Comparison of ENCODE assay signal across 15 cellular contexts in genomic region chrX:147900349-147900748, GRCh38. TPM values are rescaled to one million over a fixed set of nuclear protein-coding genes. Genes with fewer than 3 reads are reported as not detected.
DNase-seq lines count a peak whose midpoint lies in the region; ATAC-seq, FAIRE-seq and TF ChIP-seq lines count a peak whose summit lies in the region.
"Had no signal": no experiment of that assay in that cellular context is flagged by ENCODE, and none has a peak within 500 bp of the region (broad histone marks: within the 10 kb centered on the region; RNA-seq: fewer than 3 reads in every experiment).

No MANE protein-coding gene starts in this region.

- H3K36me3 ChIP-seq in HepG2 (replicated peaks in 1 of 2; ENCODE audit: control insufficient read depth in 1 of 2, insufficient read depth in 2 of 2, low read length in 2 of 2), result no peaks in the 10 kb centered on the region
- no peaks in the 10 kb centered on the region for H3K36me3 ChIP-seq in right lobe of liver
- no peaks in the 10 kb centered on the region for H3K36me3 ChIP-seq in H1 (ENCODE audit: control insufficient read depth in 2 of 4, insufficient read depth in 4 of 4, low read length in 3 of 4)
- no peaks in the 10 kb centered on the region for H3K36me3 ChIP-seq in GM23248 (ENCODE audit: low read depth)

- no peak overlapping the region for H3K23ac ChIP-seq in H1 (ENCODE audit: insufficient read length)

- H4K91ac ChIP-seq in H1 (replicated peaks; ENCODE audit: insufficient read length, low read length), result no peak overlapping the region

- H3K27me3 ChIP-seq in HepG2 (ENCODE audit: control insufficient read depth in 1 of 2, insufficient read depth in 2 of 2, low read length in 2 of 2) (no peaks in the 10 kb centered on the region), right lobe of liver (no peaks in the 10 kb centered on the region), H1 (replicated peaks in 1 of 4; ENCODE audit: control insufficient read depth in 3 of 4, extremely low read depth in 1 of 4, insufficient read depth in 3 of 4, low read length in 3 of 4) (no peaks in the 10 kb centered on the region), GM23248 (replicated peaks; ENCODE audit: insufficient read depth) (no peaks in the 10 kb centered on the region)

- TF ChIP-seq POLR2A in HepG2 (IDR thresholded peaks at IDR 0.05; ENCODE audit: insufficient read depth in 1 of 2, low read depth in 2 of 2, low read length in 2 of 2) (no peak), right lobe of liver (IDR thresholded peaks at IDR 0.05) (no peak), H1 (IDR thresholded peaks at IDR 0.05; ENCODE audit: control extremely low read depth in 1 of 2, low read depth in 2 of 2, low read length in 2 of 2) (no peak)

- H3K4me3 ChIP-seq in HepG2 (replicated peaks in 1 of 3; ENCODE audit: insufficient read depth in 1 of 3, low read depth in 2 of 3, low read length in 3 of 3), result no peak overlapping the region
- H3K4me3 ChIP-seq in right lobe of liver, result no peak overlapping the region
- no peak overlapping the region for H3K4me3 ChIP-seq in H1 (ENCODE audit: extremely low read depth in 1 of 4, insufficient read depth in 2 of 4, low read depth in 3 of 4, low read length in 4 of 4)
- no peak overlapping the region for H3K4me3 ChIP-seq in GM23248

- no peak overlapping the region for H3K9ac ChIP-seq in HepG2 (ENCODE audit: insufficient read depth, low read depth, low read length)
- H3K9ac ChIP-seq in H1 (replicated peaks in 1 of 4; ENCODE audit: extremely low read depth in 1 of 4, low read depth in 3 of 4, low read length in 3 of 4), result no peak overlapping the region
- H3K9ac ChIP-seq in GM23248, result no peak overlapping the region

- no peak overlapping the region for H2AK5ac ChIP-seq in H1 (ENCODE audit: low read depth, low read length)

- POLR2A ChIA-PET in HepG2 (lab: Yijun Ruan, JAX), result no interaction called here
- POLR2A ChIA-PET in H1 (lab: Charles Lee; ENCODE audit: partially characterized antibody), result no interaction called here

- H3K4me2 ChIP-seq in HepG2 (ENCODE audit: low read depth, low read length), result no peak overlapping the region
- no peak overlapping the region for H3K4me2 ChIP-seq in H1 (ENCODE audit: insufficient read depth in 1 of 2, low read depth in 2 of 2, low read length in 2 of 2)
- H3K4me2 ChIP-seq in GM23248 (ENCODE audit: unreplicated experiment), result no peak overlapping the region

- no TSS peak for BruUV-seq in HepG2 (replicated peaks; lab: Mats Ljungman, UMichigan)

- no peaks in the 10 kb centered on the region for H3K23me2 ChIP-seq in H1 (ENCODE audit: low read depth, low read length)

- peak; percentile 52; the same call in 2 of the 3 replicates for ATAC-seq in HepG2
- ATAC-seq in right lobe of liver, result no peak
- ATAC-seq: PC-3 had no signal

- FAIRE-seq in HepG2 (lab: Jason Lieb, UNC), result no peak
- peak; percentile 60 for FAIRE-seq in H1 (lab: Jason Lieb, UNC)

- H3K27ac Mint-ChIP-seq in nephron (peak overlapping the region; percentile 56 to 70 (median 69)), glutamatergic neuron (ENCODE audit: unreplicated experiment) (no peak overlapping the region)
- H3K27ac Mint-ChIP-seq: HFFc6 had no signal

- no peaks in the 10 kb centered on the region for H3K9me3 Mint-ChIP-seq in nephron
- no peaks in the 10 kb centered on the region for H3K9me3 Mint-ChIP-seq in glutamatergic neuron (ENCODE audit: unreplicated experiment)
- H3K9me3 Mint-ChIP-seq: HFFc6 had no signal

- no peak overlapping the region for H3K18ac ChIP-seq in H1 (ENCODE audit: extremely low read depth, low read length)

- no peak overlapping the region for H3K56ac ChIP-seq in H1 (replicated peaks; ENCODE audit: insufficient read length, low read depth, low read length)

- H3K79me1 ChIP-seq in H1 (ENCODE audit: low read depth, low read length), result no peaks in the 10 kb centered on the region

- no peaks in the 10 kb centered on the region for H3K9me2 ChIP-seq in GM23248 (ENCODE audit: insufficient read depth)

- H3K9me3 ChIP-seq in HepG2 (ENCODE audit: low read length) (no peaks in the 10 kb centered on the region), right lobe of liver (no peaks in the 10 kb centered on the region), H1 (ENCODE audit: insufficient read depth in 2 of 2, low read depth in 1 of 2, low read length in 1 of 2) (peaks cover 0 to 4% of the 10 kb centered on the region in 2 experiments; a peak in 1 of 4 replicates), GM23248 (ENCODE audit: low read depth) (no peaks in the 10 kb centered on the region)

- H3K4me1 Mint-ChIP-seq in nephron, result peaks cover 38% of the 10 kb centered on the region
- no peaks in the 10 kb centered on the region for H3K4me1 Mint-ChIP-seq in glutamatergic neuron (ENCODE audit: low read depth, unreplicated experiment)

- H2BK15ac ChIP-seq in H1 (ENCODE audit: low read length), result no peak overlapping the region

- H3K27ac ChIP-seq in HepG2 (ENCODE audit: extremely low read length, insufficient read depth, low read length), result no peak overlapping the region
- no peak overlapping the region for H3K27ac ChIP-seq in right lobe of liver
- no peak overlapping the region for H3K27ac ChIP-seq in H1 (ENCODE audit: low read depth, low read length)
- H3K27ac ChIP-seq in GM23248, result no peak overlapping the region
- H3K27ac ChIP-seq: 22Rv1 had no signal

- WGBS in HepG2 (ENCODE audit: low lambda C conversion rate), result no CpG with 5 or more reads among the region's 1 CpG
- WGBS in right lobe of liver (ENCODE audit: insufficient coverage, low coverage, low lambda C conversion rate, missing lambda C conversion rate), result 70% methylated on average over 1 of the region's 1 CpG
- 60% methylated on average over 1 of the region's 1 CpG; no CpG with 5 or more reads in 1 of the 2 experiments for WGBS in H1 (ENCODE audit: extremely low coverage in 1 of 2, insufficient coverage in 1 of 2, insufficient read length in 1 of 2, insufficient replicate concordance in 2 of 2, low coverage in 1 of 2, low lambda C conversion rate in 2 of 2, missing lambda C conversion rate in 1 of 2), 2 experiments
- 64% methylated on average over 1 of the region's 1 CpG; no CpG with 5 or more reads in 1 of the 2 experiments for WGBS in GM23248 (ENCODE audit: low coverage in 1 of 2, low lambda C conversion rate in 2 of 2, missing lambda C conversion rate in 2 of 2), 2 experiments

- CTCF ChIA-PET in HepG2 (lab: Yijun Ruan, JAX; ENCODE audit: low intra/inter-chr PET ratio, low total read pairs), result no interaction called here
- CTCF ChIA-PET in H1 (lab: Charles Lee; ENCODE audit: partially characterized antibody), result no interaction called here

- H2BK120ac ChIP-seq in H1 (replicated peaks; ENCODE audit: low read depth, low read length), result no peak overlapping the region

- no peaks in the 10 kb centered on the region for H3F3A ChIP-seq in GM23248 (ENCODE audit: insufficient read depth)

- H2BK12ac ChIP-seq in H1 (ENCODE audit: low read depth, low read length), result no peak overlapping the region

- TF ChIP-seq CTCF in HepG2 (CRISPR knock-in tag; IDR thresholded peaks at IDR 0.05) (no peak), right lobe of liver (IDR thresholded peaks at IDR 0.05) (no peak), H1 (IDR thresholded peaks at IDR 0.05; ENCODE audit: control extremely low read depth in 1 of 3, insufficient read depth in 1 of 3, low read depth in 1 of 3, low read length in 3 of 3) (no peak), nephron (IDR thresholded peaks at IDR 0.05; ENCODE audit: unreplicated experiment in 3 of 3) (no peak), glutamatergic neuron (IDR thresholded peaks at IDR 0.05; ENCODE audit: partially characterized antibody, unreplicated experiment) (no peak)

- no peak overlapping the region for H3K14ac ChIP-seq in H1 (ENCODE audit: insufficient read length)

- H3K4me3 Mint-ChIP-seq in nephron (no peak overlapping the region), glutamatergic neuron (ENCODE audit: unreplicated experiment) (no peak overlapping the region)
- H3K4me3 Mint-ChIP-seq: HFFc6 had no signal

- H3K27me3 Mint-ChIP-seq in nephron (ENCODE audit: low read depth), result no peaks in the 10 kb centered on the region
- no peaks in the 10 kb centered on the region for H3K27me3 Mint-ChIP-seq in glutamatergic neuron (ENCODE audit: unreplicated experiment)

- intact Hi-C loops in HepG2 (cut with micrococcal nuclease; ENCODE audit: unreplicated experiment) (no loop called here), right lobe of liver (cut with DNase I) (no loop called here)

- no peak overlapping the region for H4K8ac ChIP-seq in H1 (ENCODE audit: extremely low read depth, insufficient read depth, low read length)

- H3K36me3 Mint-ChIP-seq in nephron (ENCODE audit: low read depth), result no peaks in the 10 kb centered on the region
- H3K36me3 Mint-ChIP-seq in glutamatergic neuron (ENCODE audit: unreplicated experiment), result no peaks in the 10 kb centered on the region

- H3K4me1 ChIP-seq in HepG2 (ENCODE audit: insufficient read depth, low read length) (peaks cover 31% of the 10 kb centered on the region), right lobe of liver (no peaks in the 10 kb centered on the region), H1 (replicated peaks in 1 of 4; ENCODE audit: control insufficient read depth in 3 of 4, insufficient read depth in 4 of 4, low read length in 3 of 4) (no peaks in the 10 kb centered on the region), GM23248 (ENCODE audit: insufficient read depth) (no peaks in the 10 kb centered on the region)

- no peak for TF ChIP-seq RAD21 in HepG2 (CRISPR knock-in tag; IDR thresholded peaks at IDR 0.05)
- TF ChIP-seq RAD21 in H1 (IDR thresholded peaks at IDR 0.05 in 1 of 2, conservative IDR thresholded peaks at IDR 0.05 in 1 of 2; ENCODE audit: low read depth in 2 of 2, low read length in 2 of 2), result no peak

- no peaks in the 10 kb centered on the region for H3K79me2 ChIP-seq in HepG2 (ENCODE audit: insufficient read depth, low read length)
- no peaks in the 10 kb centered on the region for H3K79me2 ChIP-seq in H1 (ENCODE audit: control insufficient read depth in 1 of 2, insufficient read depth in 2 of 2, low read length in 2 of 2)
- H3K79me2 ChIP-seq in GM23248 (ENCODE audit: insufficient read depth), result no peaks in the 10 kb centered on the region

- in situ Hi-C loops in HepG2 (cut with HindIII; ENCODE audit: extremely low pct_ligation_motif_present, low pct_unique_long_range_greater_than_20kb), result no loop called here
- in situ Hi-C loops in GM23248 (cut with MboI), result no loop called here

- no peak overlapping the region for H2BK20ac ChIP-seq in H1 (ENCODE audit: low read length)

- H4K20me1 ChIP-seq in HepG2 (ENCODE audit: insufficient read depth, low read length), result no peaks in the 10 kb centered on the region
- H4K20me1 ChIP-seq in H1 (replicated peaks in 1 of 2; ENCODE audit: control insufficient read depth in 1 of 2, insufficient read depth in 2 of 2, low read length in 2 of 2), result no peaks in the 10 kb centered on the region
- no peaks in the 10 kb centered on the region for H4K20me1 ChIP-seq in GM23248 (ENCODE audit: insufficient read depth)

- no peak overlapping the region for H2AFZ ChIP-seq in HepG2 (ENCODE audit: low read length)
- no peak overlapping the region for H2AFZ ChIP-seq in H1 (ENCODE audit: low read length)
- H2AFZ ChIP-seq in GM23248, result no peak overlapping the region

- H2BK5ac ChIP-seq in H1 (ENCODE audit: low read depth, low read length), result no peak overlapping the region

- H4K5ac ChIP-seq in H1 (ENCODE audit: insufficient read length, low read depth, low read length), result no peak overlapping the region

- DNase-seq in HepG2 (ENCODE audit: low spot score) (peak; percentile 66), right lobe of liver (no peak), H1 (ENCODE audit: low read depth in 1 of 2, low spot score in 2 of 2) (no peak), NCI-H345 (lab: John Stamatoyannopoulos, UW) (no peak), NCI-H1417 treated with DMSO at 0.1 percent for 48 hours (lab: John Stamatoyannopoulos, UW) (no peak), glutamatergic neuron (no peak), GM23248 (no peak)
- DNase-seq: C1 segment of cervical spinal cord; HFFc6; Karpas-422; NCI-H526 treated with DMSO at 0.1 percent for 48 hours; NK-92 treated with Interleukin-12 subunit alpha and Interleukin-12 subunit beta, amount 100 ng/mL, for 24 hours; PC-3 had no signal

- TF ChIP-seq EP300 in HepG2 (IDR thresholded peaks at IDR 0.05; ENCODE audit: low read depth in 2 of 2, low read length in 2 of 2) (0 out of 4 replicates have a peak, but pooled peaks of 1 of the 2 experiments have one; percentile 4), HepG2 (CRISPR knock-in tag; IDR thresholded peaks at IDR 0.05; ENCODE audit: borderline replicate concordance) (no peak), H1 (IDR thresholded peaks at IDR 0.05; ENCODE audit: borderline replicate concordance in 1 of 2, low read depth in 2 of 2, low read length in 2 of 2) (no peak)

- no peak overlapping the region for H3K4ac ChIP-seq in H1 (replicated peaks; ENCODE audit: insufficient read length, low read depth, low read length)

RNA-seq across cellular contexts. Expression of gene FMR1, which starts 11.4 kb away (rescaled TPM):
- total RNA-seq in HepG2 (2016; rRNA removed; fragmentation: Illumina TruSeq; extraction: Trizol) (27.8 and 29.3 TPM in 2 replicates), right lobe of liver (10 to 100 TPM; 16.2 to 32.9 (median 21.5) TPM), glutamatergic neuron (ENCODE audit: unreplicated experiment) (45.4 TPM)
- 7.1 and 8.2 TPM in 2 replicates for total RNA-seq in HepG2 (2016; cell fraction: cytosol; rRNA removed; fragmentation: Illumina TruSeq; extraction: Trizol; ENCODE audit: low read depth)
- total RNA-seq in HepG2 (2016; cell fraction: insoluble cytoplasmic fraction; rRNA removed; fragmentation: Illumina TruSeq; extraction: Trizol), result 27.9 and 28.2 TPM in 2 replicates
- 10.8 and 13.7 TPM in 2 replicates for total RNA-seq in HepG2 (2016; cell fraction: membrane; rRNA removed; fragmentation: Illumina TruSeq; extraction: Trizol)
- total RNA-seq in HepG2 (2016; cell fraction: nucleus; rRNA removed; fragmentation: Illumina TruSeq; extraction: Trizol), result 40.4 and 42.5 TPM in 2 replicates
- polyA plus RNA-seq in HepG2 (2011; rRNA removed) (47.1 and 49.6 TPM in 2 replicates), H1 (2011; rRNA removed) (10.8 and 15.2 TPM in 2 replicates), GM23248 (2016; fragmentation: Nextera tagmentation; extraction: Ambion mirVana) (6.8 TPM in 2 replicates)
- 13.5 and 21.4 TPM in 2 replicates for polyA plus RNA-seq in HepG2 (2011; cell fraction: cytosol; rRNA removed)
- 67.5 and 88.7 TPM in 2 replicates for polyA plus RNA-seq in HepG2 (2011; cell fraction: nucleus; rRNA removed)
- 58.7 and 86.7 TPM in 2 replicates for polyA plus RNA-seq in HepG2 (2012)
- polyA plus RNA-seq in HepG2 (2016; cell fraction: cytosol; fragmentation: Illumina TruSeq; extraction: Trizol; ENCODE audit: low read depth), result 1.1 and 1.3 TPM in 2 replicates
- polyA plus RNA-seq in HepG2 (2016; cell fraction: insoluble cytoplasmic fraction; fragmentation: Illumina TruSeq; extraction: Trizol; ENCODE audit: low read depth), result 28.9 and 30.6 TPM in 2 replicates
- 4.3 and 6.1 TPM in 2 replicates for polyA plus RNA-seq in HepG2 (2016; cell fraction: membrane; fragmentation: Illumina TruSeq; extraction: Trizol; ENCODE audit: low read depth)
- polyA plus RNA-seq in HepG2 (2016; cell fraction: nucleus; fragmentation: Illumina TruSeq; extraction: Trizol; ENCODE audit: insufficient read depth, low read depth), result 56.9 and 61.9 TPM in 2 replicates
- polyA minus RNA-seq in HepG2 (2011; rRNA and poly(A)+ RNA removed; ENCODE audit: low replicate concordance), result 19.4 and 22.9 TPM in 2 replicates
- polyA minus RNA-seq in HepG2 (2011; cell fraction: cytosol; rRNA and poly(A)+ RNA removed), result 28.4 and 38.1 TPM in 2 replicates
- 172 and 229 TPM in 2 replicates for polyA minus RNA-seq in HepG2 (2011; cell fraction: nucleus; rRNA and poly(A)+ RNA removed)
- total RNA-seq in H1 (2021; fragmentation: NEBNext Ultra II Directional; extraction: Animal tissue kit (Norgen Biotek cat#: 25700)), result 43.6 and 49.4 TPM in 2 replicates
- polyA plus RNA-seq in H1 (2011; cell fraction: cytosol; rRNA removed), result 22.8 TPM
- polyA plus RNA-seq in H1 (2011; cell fraction: nucleus; rRNA removed), result 21.4 TPM
- polyA plus RNA-seq in H1 (2012, experiment 1 of 2), result 33.8 to 51.8 TPM (median 42.0 TPM) in 4 replicates
- polyA plus RNA-seq in H1 (2012, experiment 2 of 2), result 2.9 TPM
- 31.5 TPM for polyA plus RNA-seq in H1 (2013, experiment 1 of 2)
- polyA plus RNA-seq in H1 (2013, experiment 2 of 2), result 28.9 TPM
- polyA minus RNA-seq in H1 (2011; rRNA and poly(A)+ RNA removed), result 21.2 and 37.4 TPM in 2 replicates
- polyA minus RNA-seq in H1 (2011; cell fraction: cytosol; rRNA and poly(A)+ RNA removed), result 23.8 TPM
- 55.2 TPM for polyA minus RNA-seq in H1 (2011; cell fraction: nucleus; rRNA and poly(A)+ RNA removed)
- 14.7 and 24.9 TPM in 2 replicates for total RNA-seq in GM23248 (2014; rRNA removed; shearing (Covaris generic))
